In the genomic region with DNA sequence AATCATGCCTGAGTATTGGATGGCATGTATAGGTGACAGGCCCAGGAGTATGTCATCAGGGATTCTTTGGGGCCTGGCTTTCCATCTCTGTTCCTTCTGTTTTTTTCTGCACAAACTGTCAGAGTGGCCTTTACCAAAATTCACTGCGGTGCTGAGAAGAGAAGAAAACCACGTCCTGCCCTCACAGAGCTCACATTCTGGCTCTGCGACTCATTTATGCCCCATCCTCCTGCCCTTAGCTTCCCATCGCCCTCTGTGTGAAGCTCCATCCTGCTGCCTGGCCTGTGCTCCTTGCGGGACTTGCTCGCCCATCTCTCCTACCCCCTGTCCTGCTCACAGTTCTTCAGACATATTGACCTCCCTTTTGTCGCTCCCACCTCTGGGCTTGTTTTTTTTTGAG, we compare ENCODE assay signal across 17 cellular contexts.
DNase-seq lines count a peak whose midpoint lies in the region; ATAC-seq and TF ChIP-seq lines count a peak whose summit lies in the region.
"Had no signal": no experiment of that assay in that cellular context is flagged by ENCODE, and none has a peak within 500 bp of the region (broad histone marks: within the 10 kb centered on the region; RNA-seq: fewer than 3 reads in every experiment).

No MANE protein-coding gene starts in this region.

- peaks cover 5% of the 10 kb centered on the region for H3K27me3 Mint-ChIP-seq in endothelial cell (ENCODE audit: unreplicated experiment)
- H3K27me3 Mint-ChIP-seq in neural crest cell (ENCODE audit: low read depth): no peaks in the 10 kb centered on the region

- TF ChIP-seq CTCF in AG04450 (IDR thresholded peaks at IDR 0.05; ENCODE audit: low read depth, low read length): no peak
- no peak for TF ChIP-seq CTCF in IMR-90 (conservative IDR thresholded peaks at IDR 0.05; ENCODE audit: low read depth, low read length)
- no peak for TF ChIP-seq CTCF in endothelial cell (IDR thresholded peaks at IDR 0.05; ENCODE audit: unreplicated experiment)
- no peak for TF ChIP-seq CTCF in neural crest cell (conservative IDR thresholded peaks at IDR 0.05)

- H3K4me1 Mint-ChIP-seq in endothelial cell (ENCODE audit: unreplicated experiment) (peaks cover 51% of the 10 kb centered on the region), neural crest cell (peaks cover 37% of the 10 kb centered on the region)

- H3K56ac ChIP-seq in IMR-90 (ENCODE audit: extremely low read depth, insufficient read depth, low read length): peak overlapping the region; percentile 54; the same call in 1 of the 2 replicates

- H2AK5ac ChIP-seq in IMR-90 (ENCODE audit: low read depth, low read length): peak overlapping the region; percentile 71

- peak overlapping the region; percentile 60 for H2AK9ac ChIP-seq in IMR-90 (replicated peaks; ENCODE audit: low read depth, low read length, poor library complexity)

- peaks cover 20% of the 10 kb centered on the region for H3K9me1 ChIP-seq in IMR-90 (ENCODE audit: insufficient read depth, low read length)

- no peak for TF ChIP-seq RAD21 in IMR-90 (IDR thresholded peaks at IDR 0.05; ENCODE audit: low read length)

- peaks cover 14% of the 10 kb centered on the region for H3K4me1 ChIP-seq in IMR-90 (ENCODE audit: control insufficient read depth, insufficient read depth, low read length)
- H3K4me1 ChIP-seq: HAP-1 had no signal

- peak overlapping the region; percentile 77 for H2BK120ac ChIP-seq in IMR-90 (ENCODE audit: low read depth, low read length)

- peak overlapping the region; percentile 58 for H3K9ac ChIP-seq in IMR-90 (ENCODE audit: low read depth, low read length)

- intact Hi-C loops in IMR-90 (cut with micrococcal nuclease): loop anchor here (5.0 kb wide), 2 partner anchors 54 to 311 kb away; no protein-coding TSS in a partner anchor

- H4K20me1 ChIP-seq in IMR-90 (ENCODE audit: insufficient read depth, low read length): peaks cover 5% of the 10 kb centered on the region; the same call in 1 of the 2 replicates

- H3K9me3 ChIP-seq in AG04450 (ENCODE audit: control insufficient read depth, insufficient read depth, low read length): no peaks in the 10 kb centered on the region; the same call in 1 of the 2 replicates
- H3K9me3 ChIP-seq in IMR-90 (ENCODE audit: control insufficient read depth, insufficient read depth, low read length): no peaks in the 10 kb centered on the region
- H3K9me3 ChIP-seq: HAP-1, SJSA1 had no signal

- CTCF ChIA-PET in AG04450 (lab: Charles Lee) (interaction anchor here (1.9 kb wide), 1 partner anchor 72 kb away, joined by 5 read pairs; no protein-coding TSS in a partner anchor), IMR-90 (lab: Yijun Ruan, JAX) (interaction anchor here (0.7 to 1.1 kb wide), 3 partner anchors 12 to 81 kb away, joined by 3 to 5 read pairs (median 4); no protein-coding TSS in a partner anchor)

- H4K8ac ChIP-seq in IMR-90 (ENCODE audit: low read depth in 2 of 2, low read length in 2 of 2): peak overlapping the region; percentile 55 to 71; a peak in 3 of 4 replicates

- H3K4me3 Mint-ChIP-seq in endothelial cell (ENCODE audit: unreplicated experiment) (peak overlapping the region; percentile 76), neural crest cell (no peak overlapping the region)

- ATAC-seq in IMR-90 (ENCODE audit: low read depth) (peak; percentile 35), GM19467 (IDR thresholded peaks at IDR 0.05; ENCODE audit: unreplicated experiment) (no peak), esophagus mucosa (no peak), HG03108 (IDR thresholded peaks at IDR 0.05; ENCODE audit: unreplicated experiment) (no peak)

- H3K27ac ChIP-seq in AG04450 (ENCODE audit: low read depth, low read length) (peak overlapping the region; percentile 81), IMR-90 (ENCODE audit: insufficient read depth, low read length) (peak overlapping the region; percentile 86)
- H3K27ac ChIP-seq: C4-2B, RWPE1, SJSA1 had no signal

- peak overlapping the region; percentile 45 for H4K5ac ChIP-seq in IMR-90 (ENCODE audit: low read depth, low read length)

- peak overlapping the region; percentile 53 for H3K18ac ChIP-seq in IMR-90 (ENCODE audit: low read depth, low read length)

- peak overlapping the region; percentile 69 for H3K4ac ChIP-seq in IMR-90 (ENCODE audit: low read depth, low read length)

- in situ Hi-C loops in IMR-90 (cut with MboI; ENCODE audit: low sequenced_read_pairs): no loop called here

- H3K27ac Mint-ChIP-seq in endothelial cell (ENCODE audit: unreplicated experiment) (no peak overlapping the region), neural crest cell (ENCODE audit: unreplicated experiment) (peak overlapping the region; percentile 81)

- H3K23ac ChIP-seq in IMR-90 (ENCODE audit: low read depth, low read length): peak overlapping the region; percentile 22; the same call in 1 of the 2 replicates

- H3K9me3 Mint-ChIP-seq in endothelial cell (ENCODE audit: unreplicated experiment) (no peaks in the 10 kb centered on the region), neural crest cell (no peaks in the 10 kb centered on the region)

- H3K4me2 ChIP-seq in IMR-90 (ENCODE audit: low read depth, low read length): peak overlapping the region; percentile 82

- peaks cover 0 to 4% of the 10 kb centered on the region in 2 experiments; a peak in 1 of 4 replicates for H3K79me1 ChIP-seq in IMR-90 (ENCODE audit: low read depth in 1 of 2, low read length in 2 of 2)

- no TSS peak for BruUV-seq in IMR-90 (replicated peaks; lab: Mats Ljungman, UMichigan)

- peak overlapping the region; percentile 52; the same call in 2 of the 3 replicates for H2BK15ac ChIP-seq in IMR-90 (ENCODE audit: low read depth, low read length)

- H2BK20ac ChIP-seq in IMR-90 (ENCODE audit: low read depth, low read length): peak overlapping the region; percentile 55

- H2BK5ac ChIP-seq in IMR-90 (ENCODE audit: low read depth, low read length, poor library complexity, severe bottlenecking): peak overlapping the region; percentile 66

- DNase-seq in AG04450 (ENCODE audit: low read depth, low spot score): no peak
- DNase-seq in IMR-90: peak; percentile 52
- no peak for DNase-seq in endothelial cell (ENCODE audit: low spot score)
- no peak for DNase-seq in neural crest cell (ENCODE audit: low read depth, low spot score)
- no peak for DNase-seq in DMS 273 treated with DMSO at 0.1 percent for 48 hours (lab: John Stamatoyannopoulos, UW)
- DNase-seq: KG1, NCI-H1436, NCI-H2029, NCI-H510A, NCI-H774 had no signal

- H3K27me3 ChIP-seq in AG04450 (ENCODE audit: control insufficient read depth, insufficient read depth, low read length) (no peaks in the 10 kb centered on the region), IMR-90 (ENCODE audit: control insufficient read depth, insufficient read depth, low read length) (no peaks in the 10 kb centered on the region)
- H3K27me3 ChIP-seq: SJSA1 had no signal

- dilution Hi-C loops in IMR-90 (cut with HindIII; ENCODE audit: low sequenced_read_pairs, unreplicated experiment): no loop called here

- WGBS in IMR-90 (ENCODE audit: extremely low coverage in 2 of 2, insufficient read length in 1 of 2), 2 experiments: no CpG with 5 or more reads among the region's 7 CpGs

- peak overlapping the region; percentile 78 for H3K14ac ChIP-seq in IMR-90 (replicated peaks; ENCODE audit: low read depth, low read length)

- H3K4me3 ChIP-seq in AG04450 (ENCODE audit: low read depth, low read length) (no peak overlapping the region), IMR-90 (ENCODE audit: insufficient read depth, low read depth, low read length) (no peak overlapping the region)
- H3K4me3 ChIP-seq: HAP-1, SJSA1 had no signal

- POLR2A ChIA-PET in AG04450 (lab: Yijun Ruan, JAX): interaction anchor here (0.9 kb wide), 1 partner anchor 74 kb away, joined by 3 read pairs; no protein-coding TSS in a partner anchor
- POLR2A ChIA-PET in IMR-90 (lab: Charles Lee; ENCODE audit: unreplicated experiment): no interaction called here

- H4K91ac ChIP-seq in IMR-90 (ENCODE audit: insufficient read depth, low read depth, low read length): peak overlapping the region; percentile 76

- H2AFZ ChIP-seq in IMR-90 (replicated peaks; ENCODE audit: low read length, poor library complexity): peak overlapping the region; percentile 76

- no peak for TF ChIP-seq POLR2A in IMR-90 (IDR thresholded peaks at IDR 0.05; ENCODE audit: low read depth, low read length)

- H3K36me3 Mint-ChIP-seq in endothelial cell (ENCODE audit: low read depth, unreplicated experiment) (peaks cover 34% of the 10 kb centered on the region), neural crest cell (ENCODE audit: low read depth) (peaks cover 42% of the 10 kb centered on the region)

- H3K36me3 ChIP-seq in IMR-90 (ENCODE audit: control insufficient read depth, insufficient read depth, low read length): peaks cover 9% of the 10 kb centered on the region

TF ChIP-seq in IMR-90, 13 proteins besides CTCF, POLR2A, EP300 and RAD21 (continues in another document):
- TF ChIP-seq CEBPB (IDR thresholded peaks at IDR 0.05; ENCODE audit: low read depth, low read length) (no peak), MAFK (IDR thresholded peaks at IDR 0.05; ENCODE audit: low read depth, low read length) (no peak), MAZ (IDR thresholded peaks at IDR 0.05; ENCODE audit: borderline replicate concordance, low read depth, low read length) (no peak), RFX5 (IDR thresholded peaks at IDR 0.05; ENCODE audit: low read depth, low read length) (no peak), RCOR1 (IDR thresholded peaks at IDR 0.05; ENCODE audit: insufficient replicate concordance, low read length) (no peak), NFE2L2 (IDR thresholded peaks at IDR 0.05; ENCODE audit: low read depth, low read length) (no peak), BHLHE40 (IDR thresholded peaks at IDR 0.05; ENCODE audit: low read depth, low read length) (no peak), CHD1 (IDR thresholded peaks at IDR 0.05; ENCODE audit: low read depth, low read length) (no peak), SMC3 (IDR thresholded peaks at IDR 0.05; ENCODE audit: low read depth, low read length) (no peak)
- TF ChIP-seq, protein P1, sequence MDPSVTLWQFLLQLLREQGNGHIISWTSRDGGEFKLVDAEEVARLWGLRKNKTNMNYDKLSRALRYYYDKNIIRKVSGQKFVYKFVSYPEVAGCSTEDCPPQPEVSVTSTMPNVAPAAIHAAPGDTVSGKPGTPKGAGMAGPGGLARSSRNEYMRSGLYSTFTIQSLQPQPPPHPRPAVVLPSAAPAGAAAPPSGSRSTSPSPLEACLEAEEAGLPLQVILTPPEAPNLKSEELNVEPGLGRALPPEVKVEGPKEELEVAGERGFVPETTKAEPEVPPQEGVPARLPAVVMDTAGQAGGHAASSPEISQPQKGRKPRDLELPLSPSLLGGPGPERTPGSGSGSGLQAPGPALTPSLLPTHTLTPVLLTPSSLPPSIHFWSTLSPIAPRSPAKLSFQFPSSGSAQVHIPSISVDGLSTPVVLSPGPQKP (IDR thresholded peaks at IDR 0.05; ENCODE audit: borderline replicate concordance, low read depth, low read length): no peak
